Comparison of ENCODE assay signal across 29 cellular contexts in the genomic region with DNA sequence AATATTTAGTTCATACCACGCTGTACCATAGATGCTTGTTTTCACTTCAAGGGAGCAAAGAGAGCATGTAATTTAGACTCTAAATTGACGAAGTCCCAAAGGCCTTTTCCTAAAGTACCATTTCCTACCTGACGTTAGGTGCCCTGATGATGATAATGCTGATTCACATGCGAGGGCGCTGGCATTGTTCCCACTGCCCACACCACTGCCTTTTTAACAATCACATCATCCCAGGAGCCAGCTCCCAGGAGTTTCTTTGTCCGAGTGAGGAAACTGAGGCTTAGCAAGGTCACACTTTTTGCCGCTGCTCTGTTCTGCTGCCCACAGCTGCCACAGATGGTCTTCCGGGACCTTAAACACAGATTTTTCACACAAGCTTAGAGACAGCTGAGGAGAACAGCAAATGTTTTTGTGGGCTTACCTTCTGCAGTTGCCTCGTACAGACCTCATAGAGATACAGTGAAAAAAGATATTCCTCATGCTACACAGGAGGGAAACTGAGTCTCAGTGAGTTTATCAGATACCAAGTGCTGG.
"Had no signal": no experiment of that assay in that cellular context is flagged by ENCODE, and none has a peak within 500 bp of the region (broad histone marks: within the 10 kb centered on the region; RNA-seq: fewer than 3 reads in every experiment).

No MANE protein-coding gene starts in this region.

- H3K9me3 Mint-ChIP-seq: activated CD4-positive, alpha-beta memory T cell treated with anti-CD3 and anti-CD28 coated beads for 36 hours; activated CD4-positive, alpha-beta T cell treated with anti-CD3 and anti-CD28 coated beads, Interleukin-2, amount 10 ng/mL, durations not matched to agents 24 days and 14 days; activated T-cell treated with anti-CD3 and anti-CD28 coated beads, Interleukin-2, amount 50 U/mL, for 4 hours; activated T-helper 2 cell treated with anti-CD3 and anti-CD28 coated beads, Interferon-gamma antibody, Interleukin-2, Interleukin-4, amounts not matched to agents 10 μg/mL and 5 μg/mL and 100 μg/mL, durations not matched to agents 14 hours and 24 hours and 36 hours; effector memory CD8-positive, alpha-beta T cell; nephron progenitor cell had no signal

- H3K4me3 ChIP-seq: cardiac muscle cell, coronary artery, dorsolateral prefrontal cortex, gastroesophageal sphincter, ovary, psoas muscle, sigmoid colon, stomach, tibial nerve had no signal

- ATAC-seq: activated T-cell treated with anti-CD3 and anti-CD28 coated beads, Interleukin-2, amount 50 U/mL, for 4 hours; effector memory CD8-positive, alpha-beta T cell; gastroesophageal sphincter; psoas muscle; stimulated activated memory B cell treated with anti-CD40 and anti-IgM and Interleukin-4, amounts not matched to agents 10 μg/mL and 1 μg/mL and 100 μg/mL, for 72 hours; T-helper 17 cell had no signal

- H3K36me3 ChIP-seq: cardiac muscle cell, neutrophil, ovary had no signal

- H3K27me3 Mint-ChIP-seq: activated CD4-positive, alpha-beta memory T cell treated with anti-CD3 and anti-CD28 coated beads for 36 hours; activated CD4-positive, alpha-beta T cell treated with anti-CD3 and anti-CD28 coated beads, Interleukin-2, amount 10 ng/mL, durations not matched to agents 24 days and 14 days; activated naive CD8-positive, alpha-beta T cell; effector memory CD8-positive, alpha-beta T cell; T-helper 17 cell had no signal

- H3K36me3 Mint-ChIP-seq: stimulated activated memory B cell treated with anti-CD40 and anti-IgM and Interleukin-4, amounts not matched to agents 10 μg/mL and 1 μg/mL and 100 μg/mL, for 72 hours had no signal

- H3K27ac Mint-ChIP-seq: activated CD4-positive, alpha-beta memory T cell treated with anti-CD3 and anti-CD28 coated beads for 36 hours; activated CD4-positive, alpha-beta T cell treated with anti-CD3 and anti-CD28 coated beads, Interleukin-2, amount 10 ng/mL, durations not matched to agents 24 days and 14 days; activated naive CD8-positive, alpha-beta T cell; activated T-helper 2 cell treated with anti-CD3 and anti-CD28 coated beads, Interferon-gamma antibody, Interleukin-2, Interleukin-4, amounts not matched to agents 10 μg/mL and 5 μg/mL and 100 μg/mL, durations not matched to agents 14 hours and 24 hours and 36 hours; nephron progenitor cell; stimulated activated memory B cell treated with anti-CD40 and anti-IgM and Interleukin-4, amounts not matched to agents 10 μg/mL and 1 μg/mL and 100 μg/mL, for 72 hours had no signal

- H3K27me3 ChIP-seq: cardiac muscle cell, dorsolateral prefrontal cortex, gastroesophageal sphincter, neutrophil, ovary, sigmoid colon, stomach, tibial nerve had no signal

- H3K27ac ChIP-seq: cardiac muscle cell, coronary artery, gastroesophageal sphincter, neutrophil, ovary, psoas muscle, sigmoid colon, stomach had no signal

- FAIRE-seq: small intestine had no signal

- H3K4me1 Mint-ChIP-seq: nephron progenitor cell; stimulated activated memory B cell treated with anti-CD40 and anti-IgM and Interleukin-4, amounts not matched to agents 10 μg/mL and 1 μg/mL and 100 μg/mL, for 72 hours had no signal

- H3K9me3 ChIP-seq: gastroesophageal sphincter, neutrophil, ovary, psoas muscle, sigmoid colon, stomach, tibial nerve had no signal

- H3K4me3 Mint-ChIP-seq: activated CD4-positive, alpha-beta memory T cell treated with anti-CD3 and anti-CD28 coated beads for 36 hours; activated CD4-positive, alpha-beta T cell treated with anti-CD3 and anti-CD28 coated beads, Interleukin-2, amount 10 ng/mL, durations not matched to agents 24 days and 14 days; activated naive CD8-positive, alpha-beta T cell; activated T-cell treated with anti-CD3 and anti-CD28 coated beads, Interleukin-2, amount 50 U/mL, for 4 hours; effector memory CD8-positive, alpha-beta T cell; nephron progenitor cell; stimulated activated memory B cell treated with anti-CD40 and anti-IgM and Interleukin-4, amounts not matched to agents 10 μg/mL and 1 μg/mL and 100 μg/mL, for 72 hours; T-helper 17 cell had no signal

- DNase-seq: activated CD4-positive, alpha-beta memory T cell treated with anti-CD3 and anti-CD28 coated beads for 36 hours; activated CD4-positive, alpha-beta T cell treated with anti-CD3 and anti-CD28 coated beads, Interleukin-2, amount 10 ng/mL, durations not matched to agents 24 days and 14 days; activated CD4-positive, CD25-positive, alpha-beta regulatory T cell treated with anti-CD3 and anti-CD28 coated beads, Interleukin-2, amount 50 U/mL, for 72 hours; activated CD8-positive, alpha-beta memory T cell treated with anti-CD3 and anti-CD28 coated beads, Interleukin-2, amount 50 U/mL, for 48 hours; activated naive CD4-positive, alpha-beta T cell treated with Interleukin-2 at 50 U/mL for 16 hours; activated T-cell treated with anti-CD3 and anti-CD28 coated beads, Interleukin-2, amount 50 U/mL, for 4 hours; dorsolateral prefrontal cortex; effector memory CD8-positive, alpha-beta T cell; hippocampal formation; midbrain; nephron progenitor cell; psoas muscle; sigmoid colon; small intestine; stimulated activated CD4-positive, alpha-beta T cell treated with anti-CD3 and anti-CD28 coated beads, Interleukin-1b, Interleukin-23, amount 100 ng/mL, for 48 hours; stimulated activated CD4-positive, alpha-beta T cell treated with anti-CD3 and anti-CD28 coated beads, Interleukin-4, amount 100 ng/mL, for 4 hours; stimulated activated CD8-positive, alpha-beta memory T cell treated with anti-CD3 and anti-CD28 coated beads, Interleukin-4, amount 100 ng/mL, for 48 hours; stomach; T-helper 17 cell; T1000 had no signal

- H3K4me1 ChIP-seq: psoas muscle, sigmoid colon had no signal
